10 cellular contexts compared by ENCODE assay signal in the genomic region with DNA sequence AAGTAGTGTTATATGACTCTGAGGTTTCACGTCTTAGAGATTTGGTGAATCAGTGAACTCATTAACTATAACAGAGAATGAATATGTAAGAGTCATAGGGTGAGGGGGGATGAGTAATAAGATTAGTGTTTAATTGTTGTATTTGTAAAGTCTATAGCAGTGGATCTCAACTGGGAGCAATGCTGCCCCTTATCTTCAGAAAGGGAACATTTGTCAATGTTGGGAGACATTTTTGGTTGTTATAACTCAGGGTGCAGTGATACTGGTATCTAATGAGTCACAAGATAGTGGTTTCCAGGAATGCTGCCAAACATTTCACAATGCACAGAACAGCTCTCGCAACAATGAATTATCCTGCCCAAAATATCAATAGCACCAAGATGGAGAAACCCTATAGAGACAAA.
A peak's percentile ranks its signal among the peaks of the same experiment; 100 is the strongest.
DNase-seq lines count a peak whose midpoint lies in the region; ATAC-seq, FAIRE-seq and TF ChIP-seq lines count a peak whose summit lies in the region.
"Had no signal": no experiment of that assay in that cellular context is flagged by ENCODE, and none has a peak within 500 bp of the region (broad histone marks: within the 10 kb centered on the region; RNA-seq: fewer than 3 reads in every experiment).

No MANE protein-coding gene starts in this region.

- no peak overlapping the region for H3K9ac ChIP-seq in astrocyte (ENCODE audit: low read length)
- H3K9ac ChIP-seq: KMS-11 had no signal

- H3K36me3 Mint-ChIP-seq in astrocyte (ENCODE audit: low read depth, unreplicated experiment) = no peaks in the 10 kb centered on the region

- H3K9me3 ChIP-seq in astrocyte (ENCODE audit: insufficient read depth, low read depth, low read length) = no peaks in the 10 kb centered on the region
- no peaks in the 10 kb centered on the region for H3K9me3 ChIP-seq in left lung
- no peaks in the 10 kb centered on the region for H3K9me3 ChIP-seq in esophagus squamous epithelium

- H3K4me2 ChIP-seq in astrocyte (ENCODE audit: low read length) = peak overlapping the region; percentile 53
- H3K4me2 ChIP-seq: KMS-11 had no signal

- no peaks in the 10 kb centered on the region for H3K27me3 Mint-ChIP-seq in astrocyte (ENCODE audit: low read depth, unreplicated experiment)

- intact Hi-C loops in left lung (cut with DNase I) = no loop called here
- intact Hi-C loops in esophagus squamous epithelium (cut with DNase I) = no loop called here

- 30 to 46% methylated on average over 2 of the region's 2 CpGs for WGBS in esophagus squamous epithelium, 2 donors

- no peak for TF ChIP-seq POLR2A in esophagus squamous epithelium (IDR thresholded peaks at IDR 0.05)

- H3K9me3 Mint-ChIP-seq in astrocyte (ENCODE audit: unreplicated experiment) = no peaks in the 10 kb centered on the region

- peak overlapping the region; percentile 29 for H3K27ac Mint-ChIP-seq in astrocyte (ENCODE audit: unreplicated experiment)

- ATAC-seq in left lung (peak; percentile 45), HG02840 (IDR thresholded peaks at IDR 0.05; ENCODE audit: low FRiP score, unreplicated experiment) (no peak), HG03354 (IDR thresholded peaks at IDR 0.05; ENCODE audit: poor library complexity, severe bottlenecking, unreplicated experiment) (no peak)

- no peaks in the 10 kb centered on the region for H3K79me2 ChIP-seq in astrocyte (ENCODE audit: insufficient read depth, low read length)

- H3K27ac ChIP-seq in astrocyte (ENCODE audit: low read depth, low read length) (peak overlapping the region; percentile 20), left lung (no peak overlapping the region), esophagus squamous epithelium (no peak overlapping the region)
- H3K27ac ChIP-seq: KMS-11 had no signal

- FAIRE-seq in astrocyte (lab: Jason Lieb, UNC) = peak; percentile 97

- TF ChIP-seq CTCF in astrocyte (IDR thresholded peaks at IDR 0.05; ENCODE audit: insufficient read depth, low read depth, low read length) (no peak), left lung (IDR thresholded peaks at IDR 0.05) (no peak), esophagus squamous epithelium (IDR thresholded peaks at IDR 0.05) (no peak)

- H2AFZ ChIP-seq in astrocyte (ENCODE audit: low read depth, low read length) = no peak overlapping the region

- no peaks in the 10 kb centered on the region for H3K36me3 ChIP-seq in astrocyte (ENCODE audit: insufficient read depth, low read length)
- H3K36me3 ChIP-seq in left lung = no peaks in the 10 kb centered on the region
- H3K36me3 ChIP-seq in esophagus squamous epithelium = no peaks in the 10 kb centered on the region

- DNase-seq in AG20443 (ENCODE audit: low spot score) (peak; percentile 35), LHCN-M2 (ENCODE audit: low read depth) (peak; percentile 96), astrocyte (ENCODE audit: low read depth) (peak; percentile 98), left lung (no peak), NCI-H526 (lab: John Stamatoyannopoulos, UW) (no peak), esophagus squamous epithelium (lab: John Stamatoyannopoulos, UW) (no peak)
- DNase-seq: DMS79 treated with DMSO at 0.1 percent for 48 hours had no signal

- no peak overlapping the region for H3K4me3 ChIP-seq in astrocyte (ENCODE audit: insufficient read depth, low read depth, low read length)
- H3K4me3 ChIP-seq in left lung = no peak overlapping the region
- H3K4me3 ChIP-seq in esophagus squamous epithelium = no peak overlapping the region

- H3K4me1 ChIP-seq in astrocyte (ENCODE audit: insufficient read depth, low read length) = peaks cover 8% of the 10 kb centered on the region
- no peaks in the 10 kb centered on the region for H3K4me1 ChIP-seq in left lung
- no peaks in the 10 kb centered on the region for H3K4me1 ChIP-seq in esophagus squamous epithelium

- no peaks in the 10 kb centered on the region for H3K27me3 ChIP-seq in astrocyte (ENCODE audit: insufficient read depth, low read length)
- no peaks in the 10 kb centered on the region for H3K27me3 ChIP-seq in left lung
- H3K27me3 ChIP-seq in esophagus squamous epithelium = no peaks in the 10 kb centered on the region

- H4K20me1 ChIP-seq in astrocyte (ENCODE audit: insufficient read depth, low read length) = no peaks in the 10 kb centered on the region

- H3K4me1 Mint-ChIP-seq in astrocyte (ENCODE audit: low read depth, unreplicated experiment) = peaks cover 11% of the 10 kb centered on the region

- H3K4me3 Mint-ChIP-seq in astrocyte (ENCODE audit: unreplicated experiment) = no peak overlapping the region

Comparison
In these comparisons a context has a peak if more than half of its experiments do, and no peak if none do; other contexts are left out.
1. DNase-seq: peak in AG20443 (single experiment), LHCN-M2 (single experiment) and astrocyte (single experiment); none in left lung (0 of 2), NCI-H526 (0 of 2) and esophagus squamous epithelium (single experiment).